ENCODE assay signal across 1 cellular context in the genomic region with DNA sequence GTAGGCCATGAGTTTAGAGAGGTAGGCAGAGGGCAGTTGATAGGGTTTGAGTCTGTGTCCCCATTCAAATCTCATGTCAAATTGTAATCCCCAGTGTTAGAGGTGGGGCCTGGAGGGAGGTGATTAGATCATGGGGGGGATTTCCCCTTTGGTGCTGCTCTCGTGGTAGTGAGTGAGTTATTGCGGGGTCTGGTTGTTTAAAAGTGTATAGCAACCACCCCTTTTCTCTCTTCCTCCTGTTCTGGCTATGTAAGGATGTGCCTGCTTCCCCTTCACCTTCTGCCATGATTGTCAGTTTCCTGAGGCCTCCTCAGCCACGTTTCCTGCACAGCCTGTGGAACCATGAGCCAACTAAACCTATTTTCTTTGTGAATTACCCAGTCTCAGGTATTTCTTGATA.
TF ChIP-seq lines count a peak whose summit lies in the region.

No MANE protein-coding gene starts in this region.

TF ChIP-seq in GM12878, 131 proteins besides CTCF, POLR2A, EP300 and RAD21 (continued from another document):
- TF ChIP-seq, protein P1, sequence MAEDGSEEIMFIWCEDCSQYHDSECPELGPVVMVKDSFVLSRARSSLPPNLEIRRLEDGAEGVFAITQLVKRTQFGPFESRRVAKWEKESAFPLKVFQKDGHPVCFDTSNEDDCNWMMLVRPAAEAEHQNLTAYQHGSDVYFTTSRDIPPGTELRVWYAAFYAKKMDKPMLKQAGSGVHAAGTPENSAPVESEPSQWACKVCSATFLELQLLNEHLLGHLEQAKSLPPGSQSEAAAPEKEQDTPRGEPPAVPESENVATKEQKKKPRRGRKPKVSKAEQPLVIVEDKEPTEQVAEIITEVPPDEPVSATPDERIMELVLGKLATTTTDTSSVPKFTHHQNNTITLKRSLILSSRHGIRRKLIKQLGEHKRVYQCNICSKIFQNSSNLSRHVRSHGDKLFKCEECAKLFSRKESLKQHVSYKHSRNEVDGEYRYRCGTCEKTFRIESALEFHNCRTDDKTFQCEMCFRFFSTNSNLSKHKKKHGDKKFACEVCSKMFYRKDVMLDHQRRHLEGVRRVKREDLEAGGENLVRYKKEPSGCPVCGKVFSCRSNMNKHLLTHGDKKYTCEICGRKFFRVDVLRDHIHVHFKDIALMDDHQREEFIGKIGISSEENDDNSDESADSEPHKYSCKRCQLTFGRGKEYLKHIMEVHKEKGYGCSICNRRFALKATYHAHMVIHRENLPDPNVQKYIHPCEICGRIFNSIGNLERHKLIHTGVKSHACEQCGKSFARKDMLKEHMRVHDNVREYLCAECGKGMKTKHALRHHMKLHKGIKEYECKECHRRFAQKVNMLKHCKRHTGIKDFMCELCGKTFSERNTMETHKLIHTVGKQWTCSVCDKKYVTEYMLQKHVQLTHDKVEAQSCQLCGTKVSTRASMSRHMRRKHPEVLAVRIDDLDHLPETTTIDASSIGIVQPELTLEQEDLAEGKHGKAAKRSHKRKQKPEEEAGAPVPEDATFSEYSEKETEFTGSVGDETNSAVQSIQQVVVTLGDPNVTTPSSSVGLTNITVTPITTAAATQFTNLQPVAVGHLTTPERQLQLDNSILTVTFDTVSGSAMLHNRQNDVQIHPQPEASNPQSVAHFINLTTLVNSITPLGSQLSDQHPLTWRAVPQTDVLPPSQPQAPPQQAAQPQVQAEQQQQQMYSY (CRISPR knock-in tag; IDR thresholded peaks at IDR 0.05) = no peak
- TF ChIP-seq, protein P2, sequence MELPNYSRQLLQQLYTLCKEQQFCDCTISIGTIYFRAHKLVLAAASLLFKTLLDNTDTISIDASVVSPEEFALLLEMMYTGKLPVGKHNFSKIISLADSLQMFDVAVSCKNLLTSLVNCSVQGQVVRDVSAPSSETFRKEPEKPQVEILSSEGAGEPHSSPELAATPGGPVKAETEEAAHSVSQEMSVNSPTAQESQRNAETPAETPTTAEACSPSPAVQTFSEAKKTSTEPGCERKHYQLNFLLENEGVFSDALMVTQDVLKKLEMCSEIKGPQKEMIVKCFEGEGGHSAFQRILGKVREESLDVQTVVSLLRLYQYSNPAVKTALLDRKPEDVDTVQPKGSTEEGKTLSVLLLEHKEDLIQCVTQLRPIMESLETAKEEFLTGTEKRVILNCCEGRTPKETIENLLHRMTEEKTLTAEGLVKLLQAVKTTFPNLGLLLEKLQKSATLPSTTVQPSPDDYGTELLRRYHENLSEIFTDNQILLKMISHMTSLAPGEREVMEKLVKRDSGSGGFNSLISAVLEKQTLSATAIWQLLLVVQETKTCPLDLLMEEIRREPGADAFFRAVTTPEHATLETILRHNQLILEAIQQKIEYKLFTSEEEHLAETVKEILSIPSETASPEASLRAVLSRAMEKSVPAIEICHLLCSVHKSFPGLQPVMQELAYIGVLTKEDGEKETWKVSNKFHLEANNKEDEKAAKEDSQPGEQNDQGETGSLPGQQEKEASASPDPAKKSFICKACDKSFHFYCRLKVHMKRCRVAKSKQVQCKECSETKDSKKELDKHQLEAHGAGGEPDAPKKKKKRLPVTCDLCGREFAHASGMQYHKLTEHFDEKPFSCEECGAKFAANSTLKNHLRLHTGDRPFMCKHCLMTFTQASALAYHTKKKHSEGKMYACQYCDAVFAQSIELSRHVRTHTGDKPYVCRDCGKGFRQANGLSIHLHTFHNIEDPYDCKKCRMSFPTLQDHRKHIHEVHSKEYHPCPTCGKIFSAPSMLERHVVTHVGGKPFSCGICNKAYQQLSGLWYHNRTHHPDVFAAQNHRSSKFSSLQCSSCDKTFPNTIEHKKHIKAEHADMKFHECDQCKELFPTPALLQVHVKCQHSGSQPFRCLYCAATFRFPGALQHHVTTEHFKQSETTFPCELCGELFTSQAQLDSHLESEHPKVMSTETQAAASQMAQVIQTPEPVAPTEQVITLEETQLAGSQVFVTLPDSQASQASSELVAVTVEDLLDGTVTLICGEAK (IDR thresholded peaks at IDR 0.05; ENCODE audit: borderline replicate concordance) = no peak
- TF ChIP-seq NR2F1 (conservative IDR thresholded peaks at IDR 0.05) = no peak
- no peak for TF ChIP-seq POLR2AphosphoS5 (IDR thresholded peaks at IDR 0.05; ENCODE audit: low read length)
- TF ChIP-seq IRF3 (IDR thresholded peaks at IDR 0.05) = no peak
- no peak for TF ChIP-seq ZBTB33 (IDR thresholded peaks at IDR 0.05)
- TF ChIP-seq ZNF687 (IDR thresholded peaks at IDR 0.05) = no peak
- TF ChIP-seq CHD4 (IDR thresholded peaks at IDR 0.05) = no peak
- TF ChIP-seq BCL3 (IDR thresholded peaks at IDR 0.05; ENCODE audit: borderline replicate concordance, insufficient read depth, low read depth, low read length, poor library complexity, severe bottlenecking) = no peak
